1 cellular context compared by ENCODE assay signal in the genomic region with DNA sequence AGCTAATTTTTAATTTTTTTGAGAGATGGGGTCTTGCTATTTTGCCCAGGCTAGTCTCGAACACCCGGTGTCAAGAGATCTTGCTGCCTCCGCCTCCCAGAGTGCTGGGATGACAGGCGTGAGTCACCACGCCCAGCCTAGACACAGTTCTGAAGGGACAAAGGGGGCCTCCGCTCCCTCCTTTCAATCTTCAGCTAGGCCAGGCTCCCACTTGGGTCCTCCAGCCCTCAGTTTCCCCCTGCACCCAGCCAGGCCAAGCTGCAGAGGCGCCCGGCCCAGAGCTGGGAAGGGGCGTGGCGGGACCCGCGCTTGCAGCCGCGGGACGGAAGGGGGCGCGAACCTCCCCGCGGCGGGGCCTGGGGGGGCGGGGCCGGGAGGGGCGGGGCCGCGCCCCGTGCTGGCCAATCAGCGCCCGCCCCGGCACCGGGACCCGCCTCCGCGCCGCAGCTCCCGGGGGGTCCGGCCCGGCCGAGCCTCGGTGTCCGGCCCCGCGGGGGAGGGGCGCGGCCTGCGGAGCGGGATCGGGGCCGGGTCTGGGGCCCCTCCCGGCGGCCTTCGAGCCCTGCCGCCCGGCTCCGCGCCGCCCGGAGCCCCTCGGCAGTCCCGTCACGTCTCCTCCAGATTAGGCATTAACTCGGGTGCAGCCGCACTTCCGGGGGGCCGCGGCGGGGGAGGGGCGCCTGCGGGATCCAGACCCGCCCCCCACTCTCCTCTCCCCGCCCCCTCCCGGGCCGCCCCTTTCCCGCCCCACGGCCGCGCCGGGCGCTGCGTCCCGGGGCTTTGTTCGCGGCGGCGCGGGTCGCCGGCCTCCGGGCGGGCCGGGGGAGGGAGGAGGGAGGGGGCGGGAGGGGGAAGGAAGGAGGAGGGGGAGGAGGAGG.
TF ChIP-seq lines count a peak whose summit lies in the region.

No MANE protein-coding gene starts in this region.

TF ChIP-seq in GM23338, 12 proteins besides CTCF, POLR2A, EP300 and RAD21:
- TF ChIP-seq EZH2phosphoT487 (IDR thresholded peaks at IDR 0.05; ENCODE audit: unreplicated experiment) (no peak), EZH2 (IDR thresholded peaks at IDR 0.05; ENCODE audit: low read depth, unreplicated experiment) (no peak), ZNF114 (CRISPR knock-in tag; IDR thresholded peaks at IDR 0.05) (peak; percentile 76; the same call in 1 of the 2 replicates), CREB1 (CRISPR knock-in tag; IDR thresholded peaks at IDR 0.05; ENCODE audit: low read depth) (0 out of 2 replicates have a peak, but pooled peaks have one; percentile 6)
